ENCODE assay signal across 1 cellular context in genomic region chr3:14848906-14849305, GRCh38.
TF ChIP-seq lines count a peak whose summit lies in the region.

No MANE protein-coding gene starts in this region.

TF ChIP-seq in H1, 55 proteins besides CTCF, POLR2A, EP300 and RAD21:
- no peak for TF ChIP-seq BCL11A (IDR thresholded peaks at IDR 0.05; ENCODE audit: low read depth in 2 of 2, low read length in 2 of 2)
- TF ChIP-seq RXRA (IDR thresholded peaks at IDR 0.05; ENCODE audit: insufficient read depth, low read depth, low read length) = no peak
- TF ChIP-seq CTBP2 (IDR thresholded peaks at IDR 0.05; ENCODE audit: borderline replicate concordance, insufficient read depth, insufficient read length, low read length) = no peak
- no peak for TF ChIP-seq JUND (IDR thresholded peaks at IDR 0.05; ENCODE audit: low read length)
- TF ChIP-seq E2F6 (IDR thresholded peaks at IDR 0.05) = no peak
- TF ChIP-seq ASH2L (IDR thresholded peaks at IDR 0.05; ENCODE audit: low read length) = no peak
- no peak for TF ChIP-seq EGR1 (IDR thresholded peaks at IDR 0.05; ENCODE audit: borderline replicate concordance, low read depth, low read length)
- no peak for TF ChIP-seq MAFK (IDR thresholded peaks at IDR 0.05; ENCODE audit: low read depth, low read length)
- no peak for TF ChIP-seq SIN3A (conservative IDR thresholded peaks at IDR 0.05 in 1 of 2, IDR thresholded peaks at IDR 0.05 in 1 of 2; ENCODE audit: low read depth in 1 of 2, low read length in 2 of 2)
- no peak for TF ChIP-seq TAF7 (optimal IDR thresholded peaks at IDR 0.05; ENCODE audit: borderline replicate concordance, low read depth, low read length)
- no peak for TF ChIP-seq CHD7 (IDR thresholded peaks at IDR 0.05; ENCODE audit: insufficient replicate concordance, low read length)
- no peak for TF ChIP-seq KDM4A (IDR thresholded peaks at IDR 0.05; ENCODE audit: low read depth, low read length, severe bottlenecking)
- TF ChIP-seq GTF2F1 (IDR thresholded peaks at IDR 0.05; ENCODE audit: borderline replicate concordance, low read depth, low read length) = no peak
- TF ChIP-seq USF2 (IDR thresholded peaks at IDR 0.05; ENCODE audit: low read length) = no peak
- TF ChIP-seq TAF1 (IDR thresholded peaks at IDR 0.05; ENCODE audit: low read depth, low read length) = no peak
- no peak for TF ChIP-seq PHF8 (conservative IDR thresholded peaks at IDR 0.05; ENCODE audit: low read depth, low read length)
- no peak for TF ChIP-seq MAX (IDR thresholded peaks at IDR 0.05)
- TF ChIP-seq KDM1A (IDR thresholded peaks at IDR 0.05; ENCODE audit: borderline replicate concordance, low read length) = no peak
- TF ChIP-seq CHD1 (IDR thresholded peaks at IDR 0.05; ENCODE audit: low read depth, low read length) = no peak
